Comparison of ENCODE assay signal across 16 cellular contexts in the genomic region with DNA sequence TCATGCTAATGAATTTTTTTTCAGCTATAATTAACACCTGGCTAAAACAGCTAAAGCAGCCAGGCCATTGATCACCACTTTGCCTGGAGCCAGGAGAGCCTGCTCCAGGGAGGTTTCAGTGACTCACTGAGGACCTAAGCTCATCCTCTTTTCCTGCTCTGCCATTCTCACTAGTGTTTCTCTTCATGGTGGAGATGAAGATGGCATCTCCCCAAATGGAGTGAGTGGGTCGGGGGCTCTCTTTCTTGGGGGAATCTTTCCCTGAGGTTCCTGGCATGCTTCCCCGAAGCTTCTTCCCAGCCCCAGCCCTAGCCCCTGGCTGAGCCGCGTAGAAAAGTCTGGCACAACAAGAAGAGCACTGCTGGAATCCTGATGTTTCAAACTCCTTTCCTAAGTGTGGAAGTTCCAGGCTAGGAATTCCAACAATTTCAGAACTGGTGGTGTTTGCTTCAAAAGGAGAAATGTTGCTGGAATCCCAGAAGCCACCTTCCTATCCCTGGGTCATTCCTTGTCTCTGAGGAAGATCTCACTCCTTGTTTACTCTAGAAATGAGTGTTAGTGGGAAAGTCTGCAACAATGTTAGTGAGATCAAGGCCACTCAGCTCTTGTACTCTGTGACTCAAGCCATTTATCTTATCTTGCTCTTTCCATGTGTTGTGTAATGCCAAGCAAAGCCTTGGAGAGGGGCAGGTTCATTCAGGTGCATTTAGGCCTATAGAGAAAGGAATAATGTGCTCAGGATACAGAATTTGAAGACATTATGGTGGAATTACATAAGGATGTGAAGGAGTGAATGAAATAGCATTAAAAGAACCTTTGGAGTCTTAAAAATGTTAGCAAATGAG. TPM values are rescaled to one million over a fixed set of nuclear protein-coding genes. Genes with fewer than 3 reads are reported as not detected.
DNase-seq lines count a peak whose midpoint lies in the region; ATAC-seq and TF ChIP-seq lines count a peak whose summit lies in the region.
"Had no signal": no experiment of that assay in that cellular context is flagged by ENCODE, and none has a peak within 500 bp of the region (broad histone marks: within the 10 kb centered on the region; RNA-seq: fewer than 3 reads in every experiment).

No MANE protein-coding gene starts in this region.

- POLR2A ChIA-PET in AG04450 (lab: Yijun Ruan, JAX), result interaction anchor here (1.4 kb wide), 1 partner anchor 40 kb away, joined by 7 read pairs; no protein-coding TSS in a partner anchor

- in situ Hi-C loops in brain microvascular endothelial cell (cut with HindIII; ENCODE audit: low pct_ligation_motif_present, low sequenced_read_pairs), result no loop called here

- H3K27me3 ChIP-seq in AG04450 (ENCODE audit: control insufficient read depth, insufficient read depth, low read length) (no peaks in the 10 kb centered on the region), brain microvascular endothelial cell (replicated peaks) (no peaks in the 10 kb centered on the region)
- H3K27me3 ChIP-seq: colonic mucosa, ovary had no signal

- H3K4me3 ChIP-seq in AG04450 (ENCODE audit: low read depth, low read length), result no peak overlapping the region
- H3K4me3 ChIP-seq in brain microvascular endothelial cell (ENCODE audit: low read depth, low read length), result no peak overlapping the region
- H3K4me3 ChIP-seq: colonic mucosa, ovary had no signal

- no peaks in the 10 kb centered on the region for H3K9me3 ChIP-seq in AG04450 (ENCODE audit: control insufficient read depth, insufficient read depth, low read length)
- H3K9me3 ChIP-seq: colonic mucosa, ovary had no signal

- no peak for TF ChIP-seq CTCF in AG04450 (IDR thresholded peaks at IDR 0.05; ENCODE audit: low read depth, low read length)
- no peak for TF ChIP-seq CTCF in brain microvascular endothelial cell (IDR thresholded peaks at IDR 0.05; ENCODE audit: low read depth, low read length, missing control alignments)

- no peaks in the 10 kb centered on the region for H3K36me3 ChIP-seq in brain microvascular endothelial cell (replicated peaks)
- H3K36me3 ChIP-seq: colonic mucosa, ovary had no signal

- ATAC-seq in GM18858 (IDR thresholded peaks at IDR 0.05; ENCODE audit: unreplicated experiment), result no peak
- ATAC-seq in activated CD4-positive, CD25-positive, alpha-beta regulatory T cell treated with anti-CD3 and anti-CD28 coated beads, Interleukin-2, amount 50 U/mL, for 24 hours, result no peak
- ATAC-seq: esophagus mucosa had no signal

- H3K27ac ChIP-seq in AG04450 (ENCODE audit: low read depth, low read length) (peak overlapping the region; percentile 54), brain microvascular endothelial cell (peak overlapping the region; percentile 66)
- H3K27ac ChIP-seq: colonic mucosa, ovary had no signal

- DNase-seq in AG04450 (ENCODE audit: low read depth, low spot score) (no peak), HuH-7.5 (ENCODE audit: low spot score) (peak; percentile 38), brain microvascular endothelial cell (peak; percentile 59), kidney tubule cell (ENCODE audit: low spot score) (peak; percentile 49), CD1c-positive myeloid dendritic cell (ENCODE audit: extremely low spot score) (no peak)
- DNase-seq in stimulated activated CD4-positive, alpha-beta T cell treated with anti-CD3 and anti-CD28 coated beads, Interleukin-15, amount 100 ng/mL, for 24 hours, result no peak
- DNase-seq: activated CD4-positive, CD25-positive, alpha-beta regulatory T cell treated with anti-CD3 and anti-CD28 coated beads, Interleukin-2, amount 50 U/mL, for 72 hours; AML-193; colonic mucosa; NCI-H1092 treated with DMSO at 0.1 percent for 48 hours; NCI-H2227 treated with DMSO at 0.1 percent for 48 hours; ovary had no signal

- CTCF ChIA-PET in AG04450 (lab: Charles Lee), result no interaction called here

RNA-seq across cellular contexts. Expression of gene B4GALNT2, which starts 26.0 kb away (rescaled TPM):
- polyA plus RNA-seq in AG04450 (2011; rRNA removed), result 0.01 TPM in 2 replicates
- polyA minus RNA-seq in AG04450 (2011; rRNA and poly(A)+ RNA removed), result 0.09 TPM in 1 of 2 replicates, not detected in the other
- polyA plus RNA-seq: IgD-negative memory B cell, ovary had no signal

Comparison
In these comparisons a context has a peak if more than half of its experiments do, and no peak if none do; other contexts are left out.
1. DNase-seq: peak in HuH-7.5 (single experiment), brain microvascular endothelial cell (single experiment) and kidney tubule cell (single experiment); none in AG04450 (single experiment), CD1c-positive myeloid dendritic cell (single experiment) and stimulated activated CD4-positive, alpha-beta T cell treated with anti-CD3 and anti-CD28 coated beads, Interleukin-15, amount 100 ng/mL, for 24 hours (single experiment).